21 cellular contexts compared by ENCODE assay signal in genomic region chr3:32945136-32945535, GRCh38. TPM values are rescaled to one million over a fixed set of nuclear protein-coding genes. Genes with fewer than 3 reads are reported as not detected.
DNase-seq lines count a peak whose midpoint lies in the region; ATAC-seq, FAIRE-seq and TF ChIP-seq lines count a peak whose summit lies in the region.
"Had no signal": no experiment of that assay in that cellular context is flagged by ENCODE, and none has a peak within 500 bp of the region (broad histone marks: within the 10 kb centered on the region; RNA-seq: fewer than 3 reads in every experiment).

No MANE protein-coding gene starts in this region.

- CTCF ChIA-PET in HepG2 (lab: Yijun Ruan, JAX; ENCODE audit: low intra/inter-chr PET ratio, low total read pairs) = no interaction called here
- CTCF ChIA-PET in PC-3 (lab: Charles Lee) = no interaction called here

- H3K27me3 ChIP-seq in HepG2 (ENCODE audit: control insufficient read depth in 1 of 2, insufficient read depth in 2 of 2, low read length in 2 of 2) = no peaks in the 10 kb centered on the region
- H3K27me3 ChIP-seq in right lobe of liver = no peaks in the 10 kb centered on the region
- H3K27me3 ChIP-seq in PC-3 (ENCODE audit: low read length) = no peaks in the 10 kb centered on the region
- H3K27me3 ChIP-seq in spleen (replicated peaks in 1 of 7) = no peaks in the 10 kb centered on the region
- H3K27me3 ChIP-seq: ovary, SJCRH30 had no signal

- H3K79me2 ChIP-seq in HepG2 (ENCODE audit: insufficient read depth, low read length) (no peaks in the 10 kb centered on the region), PC-3 (ENCODE audit: low read length) (no peaks in the 10 kb centered on the region)

- intact Hi-C loops in HepG2 (cut with micrococcal nuclease; ENCODE audit: unreplicated experiment) (loop anchor here (5.0 to 10.0 kb wide), 2 partner anchors 60 to 427 kb away; no protein-coding TSS in a partner anchor), right lobe of liver (cut with DNase I) (no loop called here), PC-3 (cut with micrococcal nuclease) (loop anchor here (5.0 kb wide), 2 partner anchors 427 to 842 kb away; no protein-coding TSS in a partner anchor), spleen (cut with DNase I; ENCODE audit: low total_unique reads) (no loop called here)

- no peak for TF ChIP-seq EP300 in HepG2 (IDR thresholded peaks at IDR 0.05; ENCODE audit: low read depth in 2 of 2, low read length in 2 of 2)
- TF ChIP-seq EP300 in HepG2 (CRISPR knock-in tag; IDR thresholded peaks at IDR 0.05; ENCODE audit: borderline replicate concordance) = no peak

- TF ChIP-seq POLR2A in HepG2 (IDR thresholded peaks at IDR 0.05; ENCODE audit: insufficient read depth in 1 of 2, low read depth in 2 of 2, low read length in 2 of 2) (no peak), right lobe of liver (IDR thresholded peaks at IDR 0.05) (no peak), spleen (IDR thresholded peaks at IDR 0.05) (no peak)

- no peak for DNase-seq in HepG2 (ENCODE audit: low spot score)
- no peak for DNase-seq in right lobe of liver
- DNase-seq in PC-3 = peak; percentile 93
- DNase-seq in epithelial cell of prostate (ENCODE audit: low read depth, low spot score) = peak; percentile 69
- no peak for DNase-seq in stimulated activated naive CD4-positive, alpha-beta T cell treated with Interleukin-2 at 50 U/mL for 16 hours (lab: John Stamatoyannopoulos, UW)
- no peak for DNase-seq in spleen
- no peak for DNase-seq in kidney glomerular epithelial cell (lab: John Stamatoyannopoulos, UW)
- DNase-seq: activated effector memory CD4-positive, alpha-beta T cell treated with anti-CD3 and anti-CD28 coated beads, Interleukin-2, amount 50 U/mL, for 16 hours; aorta; Calu3; GF-D8; NCI-H1417 treated with DMSO at 0.1 percent for 48 hours; NCI-H446; ovary; SJCRH30; stimulated activated CD4-positive, alpha-beta T cell treated with anti-CD3 and anti-CD28 coated beads, Interleukin-4, amount 100 ng/mL, for 1 hour had no signal

- H3K9me2 ChIP-seq in PC-3 (replicated peaks; ENCODE audit: low read length) = no peaks in the 10 kb centered on the region

- ATAC-seq in HepG2 (no peak), right lobe of liver (no peak), PC-3 (peak; percentile 89), GM21423 (IDR thresholded peaks at IDR 0.05; ENCODE audit: unreplicated experiment) (no peak)

- WGBS in HepG2 (ENCODE audit: low lambda C conversion rate) = 44% methylated on average over 3 of the region's 3 CpGs
- WGBS in right lobe of liver (ENCODE audit: insufficient coverage, low coverage, low lambda C conversion rate, missing lambda C conversion rate) = 84% methylated on average over 3 of the region's 3 CpGs
- WGBS in spleen, 5 donors = 81 to 90% (median 88%) methylated on average over 3 of the region's 3 CpGs

- TF ChIP-seq CTCF in HepG2 (CRISPR knock-in tag; IDR thresholded peaks at IDR 0.05) (no peak), right lobe of liver (IDR thresholded peaks at IDR 0.05) (no peak), PC-3 (conservative IDR thresholded peaks at IDR 0.05; ENCODE audit: low read depth, low read length) (peak; percentile 64), spleen (IDR thresholded peaks at IDR 0.05 in 8 of 11, conservative IDR thresholded peaks at IDR 0.05 in 3 of 11) (no peak)

- no peak overlapping the region for H3K27ac ChIP-seq in HepG2 (ENCODE audit: extremely low read length, insufficient read depth, low read length)
- H3K27ac ChIP-seq in right lobe of liver = no peak overlapping the region
- H3K27ac ChIP-seq in PC-3 (ENCODE audit: low read length) = 0 out of 2 replicates have a peak overlapping the region, but pooled peaks have one; percentile 7
- H3K27ac ChIP-seq in epithelial cell of prostate = peak overlapping the region; percentile 11
- no peak overlapping the region for H3K27ac ChIP-seq in spleen
- H3K27ac ChIP-seq: KMS-11, ovary, SJCRH30 had no signal

- H3F3A ChIP-seq in PC-3 (ENCODE audit: low read length, unreplicated experiment) = no peaks in the 10 kb centered on the region

- H2AFZ ChIP-seq in HepG2 (ENCODE audit: low read length) (no peak overlapping the region), PC-3 (ENCODE audit: low read length) (0 out of 2 replicates have a peak overlapping the region, but pooled peaks have one; percentile 30)

- BruUV-seq in HepG2 (replicated peaks; lab: Mats Ljungman, UMichigan) (no TSS peak), PC-3 (replicated peaks; lab: Mats Ljungman, UMichigan) (no TSS peak)

- TF ChIP-seq RAD21 in HepG2 (CRISPR knock-in tag; IDR thresholded peaks at IDR 0.05) = no peak

- H3K9me3 ChIP-seq in HepG2 (ENCODE audit: low read length) (no peaks in the 10 kb centered on the region), right lobe of liver (no peaks in the 10 kb centered on the region), PC-3 (ENCODE audit: low read length) (no peaks in the 10 kb centered on the region), spleen (no peaks in the 10 kb centered on the region)
- H3K9me3 ChIP-seq: ovary, SJCRH30 had no signal

- H3K4me2 ChIP-seq in HepG2 (ENCODE audit: low read depth, low read length) (no peak overlapping the region), PC-3 (ENCODE audit: low read length) (no peak overlapping the region)
- H3K4me2 ChIP-seq: KMS-11 had no signal

- H3K4me1 ChIP-seq in HepG2 (ENCODE audit: insufficient read depth, low read length) (peaks cover 14% of the 10 kb centered on the region; the same call in 1 of the 2 replicates), right lobe of liver (no peaks in the 10 kb centered on the region), PC-3 (ENCODE audit: insufficient read depth, low read length) (0 out of 2 replicates have a peak, but pooled peaks cover 6% of the 10 kb centered on the region), spleen (peaks cover 0 to 6% (median 2%) of the 10 kb centered on the region in 6 donors)
- H3K4me1 ChIP-seq: SJCRH30 had no signal

- H3K36me3 ChIP-seq in HepG2 (replicated peaks in 1 of 2; ENCODE audit: control insufficient read depth in 1 of 2, insufficient read depth in 2 of 2, low read length in 2 of 2) (no peaks in the 10 kb centered on the region), right lobe of liver (no peaks in the 10 kb centered on the region), PC-3 (ENCODE audit: low read depth, low read length) (no peaks in the 10 kb centered on the region), spleen (no peaks in the 10 kb centered on the region)
- H3K36me3 ChIP-seq: ovary, SJCRH30 had no signal

- POLR2A ChIA-PET in HepG2 (lab: Yijun Ruan, JAX) = no interaction called here
- POLR2A ChIA-PET in PC-3 (lab: Charles Lee; ENCODE audit: unreplicated experiment) = interaction anchor here (0.6 kb wide), 1 partner anchor 166 kb away, joined by 6 read pairs; no protein-coding TSS in a partner anchor

- FAIRE-seq in HepG2 (lab: Jason Lieb, UNC) = no peak
- FAIRE-seq: colon, GM12891 had no signal

- H3K9ac ChIP-seq in HepG2 (ENCODE audit: insufficient read depth, low read depth, low read length) = no peak overlapping the region
- no peak overlapping the region for H3K9ac ChIP-seq in PC-3 (ENCODE audit: low read length)
- H3K9ac ChIP-seq: KMS-11 had no signal

- in situ Hi-C loops in HepG2 (cut with HindIII; ENCODE audit: extremely low pct_ligation_motif_present, low pct_unique_long_range_greater_than_20kb) = no loop called here

- H4K20me1 ChIP-seq in HepG2 (ENCODE audit: insufficient read depth, low read length) = no peaks in the 10 kb centered on the region
- H4K20me1 ChIP-seq in PC-3 (ENCODE audit: low read length) = no peaks in the 10 kb centered on the region

- no peak overlapping the region for H3K4me3 ChIP-seq in HepG2 (replicated peaks in 1 of 3; ENCODE audit: insufficient read depth in 1 of 3, low read depth in 2 of 3, low read length in 3 of 3)
- no peak overlapping the region for H3K4me3 ChIP-seq in right lobe of liver
- no peak overlapping the region for H3K4me3 ChIP-seq in PC-3 (ENCODE audit: low read length)
- no peak overlapping the region for H3K4me3 ChIP-seq in spleen
- H3K4me3 ChIP-seq: ovary, SJCRH30 had no signal

TF ChIP-seq in HepG2, 621 proteins besides CTCF, POLR2A, EP300 and RAD21:
- TF ChIP-seq STAG1 (CRISPR knock-in tag; IDR thresholded peaks at IDR 0.05) = peak; percentile 15; the same call in 1 of the 2 replicates
- no peak for TF ChIP-seq GTF2F1 (IDR thresholded peaks at IDR 0.05; ENCODE audit: low read length)

RNA-seq across cellular contexts. Expression of gene CCR4, which starts 6.3 kb away (rescaled TPM):
- 0.04 and 0.06 TPM in 2 replicates for total RNA-seq in HepG2 (2016; rRNA removed; fragmentation: Illumina TruSeq; extraction: Trizol)
- not detected in 2 replicates for total RNA-seq in HepG2 (2016; cell fraction: cytosol; rRNA removed; fragmentation: Illumina TruSeq; extraction: Trizol; ENCODE audit: low read depth)
- total RNA-seq in HepG2 (2016; cell fraction: insoluble cytoplasmic fraction; rRNA removed; fragmentation: Illumina TruSeq; extraction: Trizol) = 0.06 and 0.11 TPM in 2 replicates
- total RNA-seq in HepG2 (2016; cell fraction: membrane; rRNA removed; fragmentation: Illumina TruSeq; extraction: Trizol) = not detected in 2 replicates
- total RNA-seq in HepG2 (2016; cell fraction: nucleus; rRNA removed; fragmentation: Illumina TruSeq; extraction: Trizol) = 0.16 TPM in 1 of 2 replicates, not detected in the other
- polyA plus RNA-seq in HepG2 (2011; rRNA removed) = 0.05 TPM in 2 replicates
- polyA plus RNA-seq in HepG2 (2011; cell fraction: cytosol; rRNA removed) = 0.01 TPM in 1 of 2 replicates, not detected in the other
- 0.05 and 0.06 TPM in 2 replicates for polyA plus RNA-seq in HepG2 (2011; cell fraction: nucleus; rRNA removed)
- polyA plus RNA-seq in HepG2 (2012) = not detected in 2 replicates
- not detected in 2 replicates for polyA plus RNA-seq in HepG2 (2016; cell fraction: cytosol; fragmentation: Illumina TruSeq; extraction: Trizol; ENCODE audit: low read depth)
- not detected in 2 replicates for polyA plus RNA-seq in HepG2 (2016; cell fraction: insoluble cytoplasmic fraction; fragmentation: Illumina TruSeq; extraction: Trizol; ENCODE audit: low read depth)
- not detected in 2 replicates for polyA plus RNA-seq in HepG2 (2016; cell fraction: membrane; fragmentation: Illumina TruSeq; extraction: Trizol; ENCODE audit: low read depth)
- 0.24 and 0.29 TPM in 2 replicates for polyA plus RNA-seq in HepG2 (2016; cell fraction: nucleus; fragmentation: Illumina TruSeq; extraction: Trizol; ENCODE audit: insufficient read depth, low read depth)
- 0.05 and 0.16 TPM in 2 replicates for polyA minus RNA-seq in HepG2 (2011; rRNA and poly(A)+ RNA removed; ENCODE audit: low replicate concordance)
- not detected in 2 replicates for polyA minus RNA-seq in HepG2 (2011; cell fraction: cytosol; rRNA and poly(A)+ RNA removed)
- 0.37 TPM in 1 of 2 replicates, not detected in the other for polyA minus RNA-seq in HepG2 (2011; cell fraction: nucleus; rRNA and poly(A)+ RNA removed)
- under 1 TPM; 0.06 to 0.23 (median 0.11) TPM for total RNA-seq in right lobe of liver
- total RNA-seq in PC-3 (2014; rRNA removed) = 0.29 TPM in 1 of 2 replicates, not detected in the other
- total RNA-seq in spleen = 1 to 10 TPM; 4.3 to 9.4 (median 5.6) TPM
- polyA plus RNA-seq in spleen = 1 to 10 TPM in 1 of 3 donors, under 1 TPM in 2; 0.28 to 1.4 (median 0.76) TPM
- total RNA-seq: Calu3, lung microvascular endothelial cell, SJCRH30 had no signal
- polyA plus RNA-seq: aorta had no signal

Comparison
In these comparisons a context has a peak if more than half of its experiments do, and no peak if none do; other contexts are left out.
1. intact Hi-C loops: an anchor here in HepG2 (5.0 to 10.0 kb wide) and PC-3 (5.0 kb wide); none called in right lobe of liver and spleen.
2. DNase-seq: peak in PC-3 (single experiment) and epithelial cell of prostate (single experiment); none in HepG2 (single experiment), right lobe of liver (0 of 3), stimulated activated naive CD4-positive, alpha-beta T cell treated with Interleukin-2 at 50 U/mL for 16 hours (single experiment), spleen (single experiment) and kidney glomerular epithelial cell (single experiment).
3. H3K27ac ChIP-seq: peak in PC-3 (single experiment) and epithelial cell of prostate (single experiment); none in HepG2 (single experiment), right lobe of liver (0 of 3) and spleen (0 of 8).